8 cellular contexts compared by ENCODE assay signal in the genomic region with DNA sequence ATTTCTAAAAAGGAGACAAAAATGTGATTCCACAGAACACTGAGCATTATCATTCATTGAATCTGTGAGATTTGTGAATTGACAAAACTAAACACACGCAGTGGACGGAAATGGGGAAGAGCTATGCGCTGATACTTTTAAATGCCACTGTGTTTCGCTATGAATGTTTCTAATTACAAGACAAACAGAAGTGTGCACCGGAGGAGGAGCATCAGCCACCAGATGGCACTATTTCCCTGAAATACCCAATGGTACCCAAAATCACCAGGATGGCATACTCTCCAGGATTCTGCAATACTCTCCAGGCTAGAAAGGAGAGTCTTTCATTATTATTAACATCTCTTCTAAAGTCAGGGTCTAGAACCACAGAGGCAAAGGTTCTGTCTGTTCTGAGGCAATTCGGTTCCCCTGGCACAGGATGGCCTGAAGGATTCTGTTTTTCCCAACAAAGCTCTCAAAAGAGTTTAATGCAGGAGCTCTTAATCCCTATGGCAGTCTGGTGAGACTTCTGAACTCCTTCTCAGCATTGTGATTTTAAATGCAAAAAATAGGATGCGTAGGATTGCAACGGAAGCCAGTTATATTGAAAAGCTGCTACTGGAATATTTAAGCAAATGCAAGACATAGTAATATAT. TPM values are rescaled to one million over a fixed set of nuclear protein-coding genes. Genes with fewer than 3 reads are reported as not detected.
A peak's percentile ranks its signal among the peaks of the same experiment; 100 is the strongest.
DNase-seq lines count a peak whose midpoint lies in the region; ATAC-seq lines count a peak whose summit lies in the region.

No MANE protein-coding gene starts in this region.

- H3K4me1 Mint-ChIP-seq in natural killer cell treated with Interleukin-12 subunit alpha and Interleukin-12 subunit beta and Interleukin-15 and Interleukin-18, amount 100 ng/mL, for 72 hours (ENCODE audit: low read depth in 2 of 2): peaks cover 0 to 3% of the 10 kb centered on the region in 2 donors
- peaks cover 5% of the 10 kb centered on the region for H3K4me1 Mint-ChIP-seq in stimulated activated naive CD8-positive, alpha-beta T cell treated with anti-CD3 and anti-CD28 coated beads, Interleukin-15, amount 100 ng/mL, for 72 hours

- no peak overlapping the region for H3K9ac ChIP-seq in NT2/D1 (ENCODE audit: insufficient read length, low read depth)

- H3K27me3 ChIP-seq in NT2/D1 (ENCODE audit: insufficient read depth, insufficient read length): peaks cover 9% of the 10 kb centered on the region

- peak overlapping the region in 1 of 2 donors; percentile 54 for H3K27ac Mint-ChIP-seq in natural killer cell treated with Interleukin-12 subunit alpha and Interleukin-12 subunit beta and Interleukin-15 and Interleukin-18, amount 100 ng/mL, for 72 hours
- no peak overlapping the region for H3K27ac Mint-ChIP-seq in stimulated activated naive CD8-positive, alpha-beta T cell treated with anti-CD3 and anti-CD28 coated beads, Interleukin-15, amount 100 ng/mL, for 72 hours

- no peaks in the 10 kb centered on the region for H3K36me3 Mint-ChIP-seq in natural killer cell treated with Interleukin-12 subunit alpha and Interleukin-12 subunit beta and Interleukin-15 and Interleukin-18, amount 100 ng/mL, for 72 hours

- peaks cover 28 to 46% of the 10 kb centered on the region in 2 donors for H3K27me3 Mint-ChIP-seq in natural killer cell treated with Interleukin-12 subunit alpha and Interleukin-12 subunit beta and Interleukin-15 and Interleukin-18, amount 100 ng/mL, for 72 hours
- H3K27me3 Mint-ChIP-seq in stimulated activated naive CD8-positive, alpha-beta T cell treated with anti-CD3 and anti-CD28 coated beads, Interleukin-15, amount 100 ng/mL, for 72 hours: peaks cover 42% of the 10 kb centered on the region

- no peak overlapping the region for H3K4me3 ChIP-seq in NT2/D1 (ENCODE audit: insufficient read length, low read depth)

- H3K4me1 ChIP-seq in NT2/D1 (ENCODE audit: insufficient read depth, insufficient read length): no peaks in the 10 kb centered on the region

- no peaks in the 10 kb centered on the region for H3K9me3 ChIP-seq in NT2/D1 (ENCODE audit: insufficient read depth, low read length)

- no peak overlapping the region for H3K4me3 Mint-ChIP-seq in natural killer cell treated with Interleukin-12 subunit alpha and Interleukin-12 subunit beta and Interleukin-15 and Interleukin-18, amount 100 ng/mL, for 72 hours
- no peak overlapping the region for H3K4me3 Mint-ChIP-seq in stimulated activated naive CD8-positive, alpha-beta T cell treated with anti-CD3 and anti-CD28 coated beads, Interleukin-15, amount 100 ng/mL, for 72 hours

- ATAC-seq in GM21447 (IDR thresholded peaks at IDR 0.05; ENCODE audit: unreplicated experiment) (peak; percentile 91), esophagus mucosa (peak; percentile 73)
- peak; percentile 72 to 77 for ATAC-seq in natural killer cell treated with Interleukin-12 subunit alpha and Interleukin-12 subunit beta and Interleukin-15 and Interleukin-18, amount 100 ng/mL, for 72 hours
- peak; percentile 92 for ATAC-seq in stimulated activated naive CD8-positive, alpha-beta T cell treated with anti-CD3 and anti-CD28 coated beads, Interleukin-15, amount 100 ng/mL, for 72 hours

- H3K9me3 Mint-ChIP-seq in natural killer cell treated with Interleukin-12 subunit alpha and Interleukin-12 subunit beta and Interleukin-15 and Interleukin-18, amount 100 ng/mL, for 72 hours: no peaks in the 10 kb centered on the region
- H3K9me3 Mint-ChIP-seq in stimulated activated naive CD8-positive, alpha-beta T cell treated with anti-CD3 and anti-CD28 coated beads, Interleukin-15, amount 100 ng/mL, for 72 hours: no peaks in the 10 kb centered on the region

- H3K36me3 ChIP-seq in NT2/D1 (ENCODE audit: insufficient read depth, insufficient read length, low read length): no peaks in the 10 kb centered on the region

- DNase-seq in DMS79 treated with DMSO at 0.1 percent for 48 hours (lab: John Stamatoyannopoulos, UW) (peak; percentile 84), HS-5 (ENCODE audit: low read depth) (peak; percentile 56), NT2/D1 (ENCODE audit: low read depth, low spot score) (peak; percentile 66)
- DNase-seq in activated CD8-positive, alpha-beta memory T cell treated with anti-CD3 and anti-CD28 coated beads, Interleukin-2, amount 50 U/mL, for 4 hours: peak; percentile 60
- peak; percentile 66 for DNase-seq in natural killer cell treated with Interleukin-12 subunit alpha and Interleukin-12 subunit beta and Interleukin-15 and Interleukin-18, amount 100 ng/mL, for 72 hours (ENCODE audit: low spot score)
- peak; percentile 57 to 65 for DNase-seq in stimulated activated naive CD8-positive, alpha-beta T cell treated with anti-CD3 and anti-CD28 coated beads, Interleukin-15, amount 100 ng/mL, for 72 hours

RNA-seq across cellular contexts. Expression of gene PUM3, which starts 13.8 kb away (rescaled TPM):
- total RNA-seq in esophagus mucosa: 48.8 TPM
- 100 to 1,000 TPM in 1 of 2 donors, 10 to 100 TPM in 1; 82.9 to 167 TPM for total RNA-seq in natural killer cell treated with Interleukin-12 subunit alpha and Interleukin-12 subunit beta and Interleukin-15 and Interleukin-18, amount 100 ng/mL, for 72 hours
